ENCODE assay signal across 22 cellular contexts in genomic region chr20:31392836-31393235, GRCh38. TPM values are rescaled to one million over a fixed set of nuclear protein-coding genes. Genes with fewer than 3 reads are reported as not detected.
DNase-seq lines count a peak whose midpoint lies in the region; ATAC-seq, FAIRE-seq and TF ChIP-seq lines count a peak whose summit lies in the region.
"Had no signal": no experiment of that assay in that cellular context is flagged by ENCODE, and none has a peak within 500 bp of the region (broad histone marks: within the 10 kb centered on the region; RNA-seq: fewer than 3 reads in every experiment).

No MANE protein-coding gene starts in this region.

- no peak overlapping the region for H4K91ac ChIP-seq in trophoblast cell (ENCODE audit: low read depth, low read length)

- no peak for TF ChIP-seq RAD21 in HepG2 (CRISPR knock-in tag; IDR thresholded peaks at IDR 0.05)

- no peak overlapping the region for H3K27ac Mint-ChIP-seq in natural killer cell
- H3K27ac Mint-ChIP-seq: CD4-positive, alpha-beta memory T cell; HFFc6 had no signal

- H3K27me3 ChIP-seq in HepG2 (ENCODE audit: control insufficient read depth in 1 of 2, insufficient read depth in 2 of 2, low read length in 2 of 2) (peaks cover 0 to 9% of the 10 kb centered on the region in 2 experiments; a peak in 2 of 5 replicates), right lobe of liver (no peaks in the 10 kb centered on the region), trophoblast cell (ENCODE audit: insufficient read depth, low read length) (no peaks in the 10 kb centered on the region), A673 (replicated peaks; ENCODE audit: insufficient read depth, low read depth, low read length, poor library complexity) (peaks cover 13% of the 10 kb centered on the region)

- no peaks in the 10 kb centered on the region for H3K79me1 ChIP-seq in trophoblast cell (ENCODE audit: low read length)

- H3K36me3 ChIP-seq in HepG2 (replicated peaks in 1 of 2; ENCODE audit: control insufficient read depth in 1 of 2, insufficient read depth in 2 of 2, low read length in 2 of 2): no peaks in the 10 kb centered on the region
- no peaks in the 10 kb centered on the region for H3K36me3 ChIP-seq in right lobe of liver
- no peaks in the 10 kb centered on the region for H3K36me3 ChIP-seq in OCI-LY7 (ENCODE audit: insufficient read depth, low read length)
- H3K36me3 ChIP-seq in trophoblast cell (ENCODE audit: control insufficient read depth in 1 of 2, insufficient read depth in 2 of 2, low read length in 2 of 2): no peaks in the 10 kb centered on the region
- H3K36me3 ChIP-seq in A673 (ENCODE audit: insufficient read depth, low read length, poor library complexity, severe bottlenecking): no peaks in the 10 kb centered on the region

- whole genome bisulfite sequencing in HepG2 (ENCODE audit: low lambda C conversion rate): 0% methylated on average over 2 of the region's 2 CpGs
- whole genome bisulfite sequencing in right lobe of liver (ENCODE audit: insufficient coverage, low coverage, low lambda C conversion rate, missing lambda C conversion rate): 8% methylated on average over 2 of the region's 2 CpGs
- WGBS in trophoblast cell (ENCODE audit: extremely low coverage, insufficient coverage, insufficient read length): no CpG with 5 or more reads among the region's 2 CpGs

- H3K4me3 Mint-ChIP-seq in natural killer cell: no peak overlapping the region
- H3K4me3 Mint-ChIP-seq: CD4-positive, alpha-beta memory T cell; HFFc6 had no signal

- H3K4me1 ChIP-seq in HepG2 (ENCODE audit: insufficient read depth, low read length) (no peaks in the 10 kb centered on the region), right lobe of liver (no peaks in the 10 kb centered on the region), OCI-LY7 (ENCODE audit: insufficient read depth, low read length, poor library complexity, severe bottlenecking) (no peaks in the 10 kb centered on the region), trophoblast cell (ENCODE audit: control insufficient read depth in 1 of 2, insufficient read depth in 2 of 2, low read length in 2 of 2) (no peaks in the 10 kb centered on the region), A673 (ENCODE audit: insufficient read depth, low read length, poor library complexity, severe bottlenecking) (no peaks in the 10 kb centered on the region)

- H2BK5ac ChIP-seq in trophoblast cell (ENCODE audit: low read depth, low read length, poor library complexity): no peak overlapping the region

- in situ Hi-C loops in HepG2 (cut with HindIII; ENCODE audit: extremely low pct_ligation_motif_present, low pct_unique_long_range_greater_than_20kb): no loop called here

- TF ChIP-seq POLR2A in HepG2 (IDR thresholded peaks at IDR 0.05; ENCODE audit: insufficient read depth in 1 of 2, low read depth in 2 of 2, low read length in 2 of 2) (no peak), right lobe of liver (IDR thresholded peaks at IDR 0.05) (no peak)

- no peak overlapping the region for H3K4me3 ChIP-seq in HepG2 (replicated peaks in 1 of 3; ENCODE audit: insufficient read depth in 1 of 3, low read depth in 2 of 3, low read length in 3 of 3)
- no peak overlapping the region for H3K4me3 ChIP-seq in right lobe of liver
- H3K4me3 ChIP-seq in OCI-LY7 (ENCODE audit: low read depth, low read length, poor library complexity, severe bottlenecking): no peak overlapping the region
- no peak overlapping the region for H3K4me3 ChIP-seq in trophoblast cell (ENCODE audit: low read depth, low read length)
- H3K4me3 ChIP-seq in A673 (ENCODE audit: low read depth, low read length, poor library complexity, severe bottlenecking): no peak overlapping the region
- H3K4me3 ChIP-seq: GM12878, GM23248 had no signal

- H3K9me2 ChIP-seq in OCI-LY7 (ENCODE audit: insufficient read depth, low read length): no peaks in the 10 kb centered on the region

- H3K79me2 ChIP-seq in HepG2 (ENCODE audit: insufficient read depth, low read length): no peaks in the 10 kb centered on the region
- H3K79me2 ChIP-seq in OCI-LY7 (ENCODE audit: insufficient read depth, low read depth, low read length): no peaks in the 10 kb centered on the region
- no peaks in the 10 kb centered on the region for H3K79me2 ChIP-seq in trophoblast cell (ENCODE audit: control insufficient read depth, insufficient read depth, low read length, poor library complexity)

- TF ChIP-seq EP300 in HepG2 (IDR thresholded peaks at IDR 0.05; ENCODE audit: low read depth in 2 of 2, low read length in 2 of 2) (no peak), HepG2 (CRISPR knock-in tag; IDR thresholded peaks at IDR 0.05; ENCODE audit: borderline replicate concordance) (no peak)

- TF ChIP-seq CTCF in HepG2 (CRISPR knock-in tag; IDR thresholded peaks at IDR 0.05) (no peak), right lobe of liver (IDR thresholded peaks at IDR 0.05) (no peak), OCI-LY7 (conservative IDR thresholded peaks at IDR 0.05; ENCODE audit: low read length) (no peak), natural killer cell (IDR thresholded peaks at IDR 0.05) (no peak), A673 (conservative IDR thresholded peaks at IDR 0.05; ENCODE audit: low read depth, low read length) (no peak)

- H3K14ac ChIP-seq in trophoblast cell (ENCODE audit: low read length): no peak overlapping the region

- POLR2A ChIA-PET in HepG2 (lab: Yijun Ruan, JAX): no interaction called here
- POLR2A ChIA-PET in OCI-LY7 (lab: Charles Lee): no interaction called here
- POLR2A ChIA-PET in A673 (lab: Charles Lee; ENCODE audit: low non-redundant PET): interaction anchor here (0.7 kb wide), 1 partner anchor 12 kb away, joined by 9 read pairs; no protein-coding TSS in a partner anchor

- DNase-seq in HepG2 (ENCODE audit: low spot score): no peak
- no peak for DNase-seq in right lobe of liver
- DNase-seq in OCI-LY7 (ENCODE audit: low spot score): no peak
- DNase-seq in trophoblast cell: no peak
- DNase-seq in natural killer cell: no peak
- no peak for DNase-seq in A673 (ENCODE audit: low spot score)
- DNase-seq: C1 segment of cervical spinal cord; Calu3; CD4-positive, alpha-beta memory T cell; COR-L47; DMS153; DMS79; EL; GM23248; H7; HFFc6 had no signal

- H3K27ac ChIP-seq in HepG2 (ENCODE audit: extremely low read length, insufficient read depth, low read length) (no peak overlapping the region), right lobe of liver (no peak overlapping the region), OCI-LY7 (ENCODE audit: low read depth, low read length, poor library complexity, severe bottlenecking) (no peak overlapping the region), trophoblast cell (ENCODE audit: low read depth, low read length) (no peak overlapping the region), A673 (ENCODE audit: low read depth, low read length, poor library complexity, severe bottlenecking) (no peak overlapping the region)
- H3K27ac ChIP-seq: 22Rv1, GM23248 had no signal

- no peak overlapping the region for H4K8ac ChIP-seq in trophoblast cell (ENCODE audit: low read depth, low read length)

- H3K36me3 Mint-ChIP-seq in natural killer cell: no peaks in the 10 kb centered on the region
- H3K36me3 Mint-ChIP-seq: CD4-positive, alpha-beta memory T cell had no signal

- no peak overlapping the region for H2AK5ac ChIP-seq in trophoblast cell (ENCODE audit: low read length)

- ATAC-seq in HepG2: no peak
- ATAC-seq in right lobe of liver: no peak
- no peak for ATAC-seq in natural killer cell
- ATAC-seq: GM12878 had no signal

- H2BK12ac ChIP-seq in trophoblast cell (ENCODE audit: low read length): no peak overlapping the region

- H2AFZ ChIP-seq in HepG2 (ENCODE audit: low read length): no peak overlapping the region
- H2AFZ ChIP-seq in OCI-LY7 (ENCODE audit: low read length): peak overlapping the region; percentile 49; the same call in 1 of the 2 replicates
- no peak overlapping the region for H2AFZ ChIP-seq in trophoblast cell (ENCODE audit: insufficient read depth, low read length, poor library complexity)
- H2AFZ ChIP-seq: GM23248 had no signal

- H4K20me1 ChIP-seq in HepG2 (ENCODE audit: insufficient read depth, low read length): no peaks in the 10 kb centered on the region
- H4K20me1 ChIP-seq in OCI-LY7 (ENCODE audit: insufficient read depth, low read length): no peaks in the 10 kb centered on the region

- H4K12ac ChIP-seq in trophoblast cell (ENCODE audit: low read depth, low read length): no peak overlapping the region

- H3K4me2 ChIP-seq in HepG2 (ENCODE audit: low read depth, low read length): no peak overlapping the region
- no peak overlapping the region for H3K4me2 ChIP-seq in OCI-LY7 (ENCODE audit: low read length)
- no peak overlapping the region for H3K4me2 ChIP-seq in trophoblast cell (ENCODE audit: low read length)

- no peak overlapping the region for H3K18ac ChIP-seq in trophoblast cell (ENCODE audit: low read length)

- no peak overlapping the region for H3K4ac ChIP-seq in trophoblast cell (ENCODE audit: low read depth, low read length)

- H2BK120ac ChIP-seq in trophoblast cell (ENCODE audit: insufficient read depth, low read length, poor library complexity): no peak overlapping the region

- H3K9me3 ChIP-seq in HepG2 (ENCODE audit: low read length) (no peaks in the 10 kb centered on the region), right lobe of liver (no peaks in the 10 kb centered on the region), OCI-LY7 (ENCODE audit: low read length) (no peaks in the 10 kb centered on the region), trophoblast cell (ENCODE audit: insufficient read depth, low read depth, low read length) (peaks cover 29% of the 10 kb centered on the region), A673 (ENCODE audit: low read depth, low read length, poor library complexity, severe bottlenecking) (no peaks in the 10 kb centered on the region)

- intact Hi-C loops in HepG2 (cut with micrococcal nuclease; ENCODE audit: unreplicated experiment) (no loop called here), right lobe of liver (cut with DNase I) (no loop called here), OCI-LY7 (cut with micrococcal nuclease; ENCODE audit: unreplicated experiment) (no loop called here), natural killer cell (cut with micrococcal nuclease) (no loop called here), A673 (cut with micrococcal nuclease; ENCODE audit: unreplicated experiment) (no loop called here)

- FAIRE-seq in HepG2 (lab: Jason Lieb, UNC): no peak
- FAIRE-seq: A204.1, GM12878, GM19239, H1 had no signal

- no peak overlapping the region for H3K9ac ChIP-seq in HepG2 (ENCODE audit: insufficient read depth, low read depth, low read length)
- H3K9ac ChIP-seq in trophoblast cell (ENCODE audit: low read length): peak overlapping the region; percentile 63
- H3K9ac ChIP-seq: GM23248 had no signal

- no TSS peak for BruUV-seq in HepG2 (replicated peaks; lab: Mats Ljungman, UMichigan)
- no TSS peak for BruUV-seq in OCI-LY7 (replicated peaks; lab: Mats Ljungman, UMichigan)
- BruUV-seq in A673 (replicated peaks; lab: Mats Ljungman, UMichigan): no TSS peak

- no peaks in the 10 kb centered on the region for H3K9me3 Mint-ChIP-seq in natural killer cell
- H3K9me3 Mint-ChIP-seq: HFFc6 had no signal

- H3K23ac ChIP-seq in trophoblast cell (ENCODE audit: low read length): no peak overlapping the region

- CTCF ChIA-PET in HepG2 (lab: Yijun Ruan, JAX; ENCODE audit: low intra/inter-chr PET ratio, low total read pairs) (no interaction called here), OCI-LY7 (lab: Charles Lee; ENCODE audit: unreplicated experiment) (interaction anchor here (1.0 kb wide), 1 partner anchor 18 kb away, joined by 3 read pairs; no protein-coding TSS in a partner anchor), A673 (lab: Charles Lee) (no interaction called here)

- H3K27me3 Mint-ChIP-seq in natural killer cell (ENCODE audit: low read depth in 2 of 2): peaks cover 0 to 6% of the 10 kb centered on the region in 2 donors

- H3K4me1 Mint-ChIP-seq in natural killer cell: no peaks in the 10 kb centered on the region
- H3K4me1 Mint-ChIP-seq: CD4-positive, alpha-beta memory T cell had no signal

RNA-seq across cellular contexts. Expression of gene DEFB119, which starts 2.4 kb away (rescaled TPM):
- total RNA-seq in HepG2 (2016; rRNA removed; fragmentation: Illumina TruSeq; extraction: Trizol) (not detected in 2 replicates), right lobe of liver (not detected), OCI-LY7 (2022) (not detected in 2 replicates), natural killer cell (not detected), A673 (2021) (not detected in 2 replicates)
- total RNA-seq in HepG2 (2016; cell fraction: cytosol; rRNA removed; fragmentation: Illumina TruSeq; extraction: Trizol; ENCODE audit: low read depth): not detected in 2 replicates
- not detected in 2 replicates for total RNA-seq in HepG2 (2016; cell fraction: insoluble cytoplasmic fraction; rRNA removed; fragmentation: Illumina TruSeq; extraction: Trizol)
- total RNA-seq in HepG2 (2016; cell fraction: membrane; rRNA removed; fragmentation: Illumina TruSeq; extraction: Trizol): not detected in 2 replicates
- not detected in 2 replicates for total RNA-seq in HepG2 (2016; cell fraction: nucleus; rRNA removed; fragmentation: Illumina TruSeq; extraction: Trizol)
- not detected in 2 replicates for polyA plus RNA-seq in HepG2 (2011; rRNA removed)
- polyA plus RNA-seq in HepG2 (2011; cell fraction: cytosol; rRNA removed): not detected in 2 replicates
- polyA plus RNA-seq in HepG2 (2011; cell fraction: nucleus; rRNA removed): not detected in 2 replicates
- polyA plus RNA-seq in HepG2 (2012): not detected in 2 replicates
- not detected in 2 replicates for polyA plus RNA-seq in HepG2 (2016; cell fraction: cytosol; fragmentation: Illumina TruSeq; extraction: Trizol; ENCODE audit: low read depth)
- polyA plus RNA-seq in HepG2 (2016; cell fraction: insoluble cytoplasmic fraction; fragmentation: Illumina TruSeq; extraction: Trizol; ENCODE audit: low read depth): not detected in 2 replicates
- not detected in 2 replicates for polyA plus RNA-seq in HepG2 (2016; cell fraction: membrane; fragmentation: Illumina TruSeq; extraction: Trizol; ENCODE audit: low read depth)
- not detected in 2 replicates for polyA plus RNA-seq in HepG2 (2016; cell fraction: nucleus; fragmentation: Illumina TruSeq; extraction: Trizol; ENCODE audit: insufficient read depth, low read depth)
- not detected in 2 replicates for polyA minus RNA-seq in HepG2 (2011; rRNA and poly(A)+ RNA removed; ENCODE audit: low replicate concordance)
- not detected in 2 replicates for polyA minus RNA-seq in HepG2 (2011; cell fraction: cytosol; rRNA and poly(A)+ RNA removed)
- not detected in 2 replicates for polyA minus RNA-seq in HepG2 (2011; cell fraction: nucleus; rRNA and poly(A)+ RNA removed)
- not detected in 2 replicates for total RNA-seq in OCI-LY7 (2014; rRNA removed; shearing (Covaris generic))
- not detected in 2 replicates for polyA plus RNA-seq in trophoblast cell (2013)
- total RNA-seq: Calu3; CD4-positive, alpha-beta memory T cell; GM12878; GM23248; H1; H7; HFFc6 had no signal
- polyA plus RNA-seq: BJ; CD4-positive, alpha-beta memory T cell; GM12878; GM23248; H1 had no signal

RNA-seq across cellular contexts. Expression of gene DEFB121, which starts 13.2 kb away (rescaled TPM):
- total RNA-seq in HepG2 (2016; rRNA removed; fragmentation: Illumina TruSeq; extraction: Trizol) (not detected in 2 replicates), right lobe of liver (not detected), OCI-LY7 (2022) (not detected in 2 replicates), natural killer cell (not detected), A673 (2021) (not detected in 2 replicates)
- not detected in 2 replicates for total RNA-seq in HepG2 (2016; cell fraction: cytosol; rRNA removed; fragmentation: Illumina TruSeq; extraction: Trizol; ENCODE audit: low read depth)
- total RNA-seq in HepG2 (2016; cell fraction: insoluble cytoplasmic fraction; rRNA removed; fragmentation: Illumina TruSeq; extraction: Trizol): not detected in 2 replicates
- total RNA-seq in HepG2 (2016; cell fraction: membrane; rRNA removed; fragmentation: Illumina TruSeq; extraction: Trizol): not detected in 2 replicates
- total RNA-seq in HepG2 (2016; cell fraction: nucleus; rRNA removed; fragmentation: Illumina TruSeq; extraction: Trizol): not detected in 2 replicates
- polyA plus RNA-seq in HepG2 (2011; rRNA removed): not detected in 2 replicates
- not detected in 2 replicates for polyA plus RNA-seq in HepG2 (2011; cell fraction: cytosol; rRNA removed)
- not detected in 2 replicates for polyA plus RNA-seq in HepG2 (2011; cell fraction: nucleus; rRNA removed)
- not detected in 2 replicates for polyA plus RNA-seq in HepG2 (2012)
- not detected in 2 replicates for polyA plus RNA-seq in HepG2 (2016; cell fraction: cytosol; fragmentation: Illumina TruSeq; extraction: Trizol; ENCODE audit: low read depth)
- not detected in 2 replicates for polyA plus RNA-seq in HepG2 (2016; cell fraction: insoluble cytoplasmic fraction; fragmentation: Illumina TruSeq; extraction: Trizol; ENCODE audit: low read depth)
- polyA plus RNA-seq in HepG2 (2016; cell fraction: membrane; fragmentation: Illumina TruSeq; extraction: Trizol; ENCODE audit: low read depth): not detected in 2 replicates
- polyA plus RNA-seq in HepG2 (2016; cell fraction: nucleus; fragmentation: Illumina TruSeq; extraction: Trizol; ENCODE audit: insufficient read depth, low read depth): not detected in 2 replicates
- polyA minus RNA-seq in HepG2 (2011; rRNA and poly(A)+ RNA removed; ENCODE audit: low replicate concordance): not detected in 2 replicates
- not detected in 2 replicates for polyA minus RNA-seq in HepG2 (2011; cell fraction: cytosol; rRNA and poly(A)+ RNA removed)
- not detected in 2 replicates for polyA minus RNA-seq in HepG2 (2011; cell fraction: nucleus; rRNA and poly(A)+ RNA removed)
- total RNA-seq in OCI-LY7 (2014; rRNA removed; shearing (Covaris generic)): not detected in 2 replicates
- polyA plus RNA-seq in trophoblast cell (2013): not detected in 2 replicates
- total RNA-seq: Calu3; CD4-positive, alpha-beta memory T cell; GM12878; GM23248; H1; H7; HFFc6 had no signal
- polyA plus RNA-seq: BJ; CD4-positive, alpha-beta memory T cell; GM12878; GM23248; H1 had no signal

RNA-seq across cellular contexts. Expression of gene DEFB118, which starts 24.4 kb away (rescaled TPM):
- total RNA-seq in HepG2 (2016; rRNA removed; fragmentation: Illumina TruSeq; extraction: Trizol): not detected in 2 replicates
- total RNA-seq in HepG2 (2016; cell fraction: cytosol; rRNA removed; fragmentation: Illumina TruSeq; extraction: Trizol; ENCODE audit: low read depth): not detected in 2 replicates
- not detected in 2 replicates for total RNA-seq in HepG2 (2016; cell fraction: insoluble cytoplasmic fraction; rRNA removed; fragmentation: Illumina TruSeq; extraction: Trizol)
- total RNA-seq in HepG2 (2016; cell fraction: membrane; rRNA removed; fragmentation: Illumina TruSeq; extraction: Trizol): not detected in 2 replicates
- total RNA-seq in HepG2 (2016; cell fraction: nucleus; rRNA removed; fragmentation: Illumina TruSeq; extraction: Trizol): not detected in 2 replicates
- not detected in 2 replicates for polyA plus RNA-seq in HepG2 (2011; rRNA removed)
- not detected in 2 replicates for polyA plus RNA-seq in HepG2 (2011; cell fraction: cytosol; rRNA removed)
- not detected in 2 replicates for polyA plus RNA-seq in HepG2 (2011; cell fraction: nucleus; rRNA removed)
- not detected in 2 replicates for polyA plus RNA-seq in HepG2 (2012)
- not detected in 2 replicates for polyA plus RNA-seq in HepG2 (2016; cell fraction: cytosol; fragmentation: Illumina TruSeq; extraction: Trizol; ENCODE audit: low read depth)
- polyA plus RNA-seq in HepG2 (2016; cell fraction: insoluble cytoplasmic fraction; fragmentation: Illumina TruSeq; extraction: Trizol; ENCODE audit: low read depth): not detected in 2 replicates
- not detected in 2 replicates for polyA plus RNA-seq in HepG2 (2016; cell fraction: membrane; fragmentation: Illumina TruSeq; extraction: Trizol; ENCODE audit: low read depth)
- polyA plus RNA-seq in HepG2 (2016; cell fraction: nucleus; fragmentation: Illumina TruSeq; extraction: Trizol; ENCODE audit: insufficient read depth, low read depth): not detected in 2 replicates
- polyA minus RNA-seq in HepG2 (2011; rRNA and poly(A)+ RNA removed; ENCODE audit: low replicate concordance): not detected in 2 replicates
- not detected in 2 replicates for polyA minus RNA-seq in HepG2 (2011; cell fraction: cytosol; rRNA and poly(A)+ RNA removed)
- polyA minus RNA-seq in HepG2 (2011; cell fraction: nucleus; rRNA and poly(A)+ RNA removed): not detected in 2 replicates
- not detected for total RNA-seq in right lobe of liver
- total RNA-seq in OCI-LY7 (2014; rRNA removed; shearing (Covaris generic)): not detected in 2 replicates
- not detected in 2 replicates for total RNA-seq in OCI-LY7 (2022)
- not detected in 2 replicates for polyA plus RNA-seq in trophoblast cell (2013)
- total RNA-seq in natural killer cell: not detected
- total RNA-seq in A673 (2021): not detected in 2 replicates
- total RNA-seq: Calu3; CD4-positive, alpha-beta memory T cell; GM12878; GM23248; H1; H7; HFFc6 had no signal
- polyA plus RNA-seq: BJ; CD4-positive, alpha-beta memory T cell; GM12878; GM23248; H1 had no signal

RNA-seq across cellular contexts. Expression of gene DEFB123, which starts 47.6 kb away (rescaled TPM):
- total RNA-seq in HepG2 (2016; rRNA removed; fragmentation: Illumina TruSeq; extraction: Trizol) (not detected in 2 replicates), right lobe of liver (not detected), OCI-LY7 (2022) (not detected in 2 replicates), natural killer cell (not detected), A673 (2021) (not detected in 2 replicates)
- not detected in 2 replicates for total RNA-seq in HepG2 (2016; cell fraction: cytosol; rRNA removed; fragmentation: Illumina TruSeq; extraction: Trizol; ENCODE audit: low read depth)
- total RNA-seq in HepG2 (2016; cell fraction: insoluble cytoplasmic fraction; rRNA removed; fragmentation: Illumina TruSeq; extraction: Trizol): not detected in 2 replicates
- not detected in 2 replicates for total RNA-seq in HepG2 (2016; cell fraction: membrane; rRNA removed; fragmentation: Illumina TruSeq; extraction: Trizol)
- not detected in 2 replicates for total RNA-seq in HepG2 (2016; cell fraction: nucleus; rRNA removed; fragmentation: Illumina TruSeq; extraction: Trizol)
- polyA plus RNA-seq in HepG2 (2011; rRNA removed): not detected in 2 replicates
- polyA plus RNA-seq in HepG2 (2011; cell fraction: cytosol; rRNA removed): not detected in 2 replicates
- polyA plus RNA-seq in HepG2 (2011; cell fraction: nucleus; rRNA removed): not detected in 2 replicates
- polyA plus RNA-seq in HepG2 (2012): not detected in 2 replicates
- polyA plus RNA-seq in HepG2 (2016; cell fraction: cytosol; fragmentation: Illumina TruSeq; extraction: Trizol; ENCODE audit: low read depth): not detected in 2 replicates
- not detected in 2 replicates for polyA plus RNA-seq in HepG2 (2016; cell fraction: insoluble cytoplasmic fraction; fragmentation: Illumina TruSeq; extraction: Trizol; ENCODE audit: low read depth)
- polyA plus RNA-seq in HepG2 (2016; cell fraction: membrane; fragmentation: Illumina TruSeq; extraction: Trizol; ENCODE audit: low read depth): not detected in 2 replicates
- not detected in 2 replicates for polyA plus RNA-seq in HepG2 (2016; cell fraction: nucleus; fragmentation: Illumina TruSeq; extraction: Trizol; ENCODE audit: insufficient read depth, low read depth)
- not detected in 2 replicates for polyA minus RNA-seq in HepG2 (2011; rRNA and poly(A)+ RNA removed; ENCODE audit: low replicate concordance)
- polyA minus RNA-seq in HepG2 (2011; cell fraction: cytosol; rRNA and poly(A)+ RNA removed): not detected in 2 replicates
- not detected in 2 replicates for polyA minus RNA-seq in HepG2 (2011; cell fraction: nucleus; rRNA and poly(A)+ RNA removed)
- not detected in 2 replicates for total RNA-seq in OCI-LY7 (2014; rRNA removed; shearing (Covaris generic))
- not detected in 2 replicates for polyA plus RNA-seq in trophoblast cell (2013)
- total RNA-seq: Calu3; CD4-positive, alpha-beta memory T cell; GM12878; GM23248; H1; H7; HFFc6 had no signal
- polyA plus RNA-seq: BJ; CD4-positive, alpha-beta memory T cell; GM12878; GM23248; H1 had no signal
